Comparison of ENCODE assay signal across 1 cellular context in genomic region chr6:28758046-28758817, GRCh38.
TF ChIP-seq lines count a peak whose summit lies in the region.

No MANE protein-coding gene starts in this region.

TF ChIP-seq in K562, 482 proteins besides CTCF, POLR2A, EP300 and RAD21 (continued from another document and continues in another):
- no peak for TF ChIP-seq RBM25 (IDR thresholded peaks at IDR 0.05; ENCODE audit: low read depth, low read length, severe bottlenecking)
- no peak for TF ChIP-seq ZNF444 (CRISPR knock-in tag; IDR thresholded peaks at IDR 0.05)
- TF ChIP-seq ZBTB26 (CRISPR knock-in tag; IDR thresholded peaks at IDR 0.05): no peak
- no peak for TF ChIP-seq SIRT6 (IDR thresholded peaks at IDR 0.05; ENCODE audit: low read depth, low read length)
- peak; percentile 92 for TF ChIP-seq VEZF1 (CRISPR knock-in tag; IDR thresholded peaks at IDR 0.05)
- TF ChIP-seq ARID4B (CRISPR knock-in tag; IDR thresholded peaks at IDR 0.05): no peak
- no peak for TF ChIP-seq HDAC8 (tag; IDR thresholded peaks at IDR 0.05)
- TF ChIP-seq ZNF436 (CRISPR knock-in tag; IDR thresholded peaks at IDR 0.05): no peak
- TF ChIP-seq FOXK2 (conservative IDR thresholded peaks at IDR 0.05 in 1 of 2, IDR thresholded peaks at IDR 0.05 in 1 of 2; ENCODE audit: low read depth in 2 of 2): peak in 1 of 2 experiments; percentile 57; a peak in 3 of 4 replicates
- TF ChIP-seq ZNF41 (CRISPR knock-in tag; conservative IDR thresholded peaks at IDR 0.05): 0 out of 2 replicates have a peak, but pooled peaks have one; percentile 13
- no peak; the same call in 1 of the 2 replicates for TF ChIP-seq FOXP1 (CRISPR knock-in tag; IDR thresholded peaks at IDR 0.05)
- no peak for TF ChIP-seq FOXK1 (CRISPR knock-in tag; IDR thresholded peaks at IDR 0.05; ENCODE audit: borderline replicate concordance)
- no peak for TF ChIP-seq SETDB1 (IDR thresholded peaks at IDR 0.05; ENCODE audit: low read length)
- TF ChIP-seq PHF21A (IDR thresholded peaks at IDR 0.05; ENCODE audit: borderline replicate concordance, low read depth): no peak
- no peak; a peak in 1 of 4 replicates for TF ChIP-seq MCM7 (IDR thresholded peaks at IDR 0.05)
- no peak for TF ChIP-seq MXD1 (CRISPR knock-in tag; IDR thresholded peaks at IDR 0.05; ENCODE audit: borderline replicate concordance, poor library complexity, severe bottlenecking)
- no peak for TF ChIP-seq ZNF143 (CRISPR knock-in tag; IDR thresholded peaks at IDR 0.05)
- TF ChIP-seq CBX3 (IDR thresholded peaks at IDR 0.05; ENCODE audit: borderline replicate concordance in 1 of 2, low read length in 2 of 2): peak in 1 of 2 experiments; percentile 79; a peak in 1 of 3 replicates
- TF ChIP-seq FOS (IDR thresholded peaks at IDR 0.05; ENCODE audit: extremely low read depth, insufficient read length): no peak
- TF ChIP-seq RNF2 (IDR thresholded peaks at IDR 0.05): peak; percentile 74; the same call in 1 of the 2 replicates
- no peak for TF ChIP-seq ZNF274 (IDR thresholded peaks at IDR 0.05; ENCODE audit: borderline replicate concordance, low read depth, low read length)
- peak; percentile 13; the same call in 1 of the 2 replicates for TF ChIP-seq FOXM1 (IDR thresholded peaks at IDR 0.05; ENCODE audit: low read depth)
- no peak; the same call in 1 of the 2 replicates for TF ChIP-seq FOXM1 (CRISPR knock-in tag; IDR thresholded peaks at IDR 0.05; ENCODE audit: low read depth)
- no peak for TF ChIP-seq BRF1 (IDR thresholded peaks at IDR 0.05; ENCODE audit: borderline replicate concordance, extremely low read depth, insufficient read length)
- TF ChIP-seq BCL6 (CRISPR knock-in tag; IDR thresholded peaks at IDR 0.05): no peak
- TF ChIP-seq REST (CRISPR knock-in tag; IDR thresholded peaks at IDR 0.05; ENCODE audit: low read depth): no peak
- no peak for TF ChIP-seq ETV6 (IDR thresholded peaks at IDR 0.05; ENCODE audit: borderline replicate concordance in 1 of 2, low read depth in 2 of 2, low read length in 1 of 2)
- TF ChIP-seq ETV6 (CRISPR knock-in tag; IDR thresholded peaks at IDR 0.05; ENCODE audit: borderline replicate concordance): peak; percentile 46; the same call in 1 of the 2 replicates
- TF ChIP-seq TFAM (CRISPR knock-in tag; conservative IDR thresholded peaks at IDR 0.05): no peak
- TF ChIP-seq SMAD4 (CRISPR knock-in tag; conservative IDR thresholded peaks at IDR 0.05): peak; percentile 39; the same call in 1 of the 2 replicates
- no peak for TF ChIP-seq ZZZ3 (IDR thresholded peaks at IDR 0.05)
- TF ChIP-seq GATAD2B (IDR thresholded peaks at IDR 0.05; ENCODE audit: borderline replicate concordance): peak; percentile 41; the same call in 1 of the 2 replicates
- no peak for TF ChIP-seq ZNF282 (CRISPR knock-in tag; IDR thresholded peaks at IDR 0.05)
- no peak for TF ChIP-seq ZNF609 (CRISPR knock-in tag; IDR thresholded peaks at IDR 0.05; ENCODE audit: borderline replicate concordance)
- no peak for TF ChIP-seq IRF1 (CRISPR knock-in tag; IDR thresholded peaks at IDR 0.05; ENCODE audit: borderline replicate concordance)
- TF ChIP-seq ZNF3 (CRISPR knock-in tag; IDR thresholded peaks at IDR 0.05): no peak
- TF ChIP-seq FUS (optimal IDR thresholded peaks at IDR 0.05; ENCODE audit: low read depth, low read length): no peak
- no peak for TF ChIP-seq BRF2 (IDR thresholded peaks at IDR 0.05; ENCODE audit: borderline replicate concordance, insufficient read depth, insufficient read length)
- no peak; the same call in 1 of the 2 replicates for TF ChIP-seq THRAP3 (IDR thresholded peaks at IDR 0.05; ENCODE audit: borderline replicate concordance)
- no peak for TF ChIP-seq ZNF780A (CRISPR knock-in tag; IDR thresholded peaks at IDR 0.05)
- TF ChIP-seq HMBOX1 (IDR thresholded peaks at IDR 0.05): peak; percentile 91
